Comparison of ENCODE assay signal across 9 cellular contexts in the genomic region with DNA sequence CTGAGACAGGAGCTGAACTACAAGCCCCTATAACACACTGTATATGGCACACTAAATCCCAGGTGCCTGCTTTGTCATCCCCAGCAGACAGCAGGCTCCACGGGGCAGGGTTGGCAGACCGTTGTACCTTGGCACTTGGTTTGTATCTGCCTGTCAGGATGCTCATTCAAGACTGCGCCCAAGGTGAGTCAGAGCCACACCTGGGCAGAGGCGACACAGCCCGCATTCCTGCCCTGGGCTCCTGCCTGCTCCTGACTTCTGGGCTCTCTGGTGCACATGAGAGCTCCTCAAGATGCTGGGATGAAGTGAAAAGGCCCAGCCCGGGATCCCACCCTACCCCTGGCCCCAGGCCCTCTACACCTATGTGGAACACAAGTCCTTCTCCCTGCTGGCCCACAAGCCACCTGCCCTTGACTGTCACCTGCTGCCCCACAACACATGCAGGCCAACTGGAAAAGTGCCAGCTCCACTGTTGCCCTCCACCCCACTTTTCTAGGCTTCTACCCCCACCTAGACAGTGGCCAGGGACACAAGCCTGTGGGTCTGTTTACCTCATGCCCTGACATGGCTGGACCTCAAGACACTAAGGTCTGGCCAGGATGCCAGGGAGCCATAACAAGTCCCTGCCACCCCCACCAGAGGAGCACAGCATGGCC. TPM values are rescaled to one million over a fixed set of nuclear protein-coding genes. Genes with fewer than 3 reads are reported as not detected.
DNase-seq lines count a peak whose midpoint lies in the region; ATAC-seq and TF ChIP-seq lines count a peak whose summit lies in the region.
"Had no signal": no experiment of that assay in that cellular context is flagged by ENCODE, and none has a peak within 500 bp of the region (broad histone marks: within the 10 kb centered on the region; RNA-seq: fewer than 3 reads in every experiment).

No MANE protein-coding gene starts in this region.

- peak overlapping the region; percentile 93 for H3K4me2 ChIP-seq in DOHH2 (ENCODE audit: low read length)

- no peak for TF ChIP-seq POLR2A in esophagus muscularis mucosa (IDR thresholded peaks at IDR 0.05; ENCODE audit: low read depth)

- H3K79me2 ChIP-seq in DOHH2 (ENCODE audit: control insufficient read depth, low read length), result peaks cover 100% of the 10 kb centered on the region

- peaks cover 65% of the 10 kb centered on the region for H4K20me1 ChIP-seq in DOHH2 (ENCODE audit: control insufficient read depth, insufficient read depth, low read depth, low read length)

- TF ChIP-seq CTCF in DOHH2 (IDR thresholded peaks at IDR 0.05; ENCODE audit: low read depth, low read length, poor library complexity, severe bottlenecking) (no peak), esophagus muscularis mucosa (IDR thresholded peaks at IDR 0.05) (no peak), psoas muscle (IDR thresholded peaks at IDR 0.05) (no peak)

- TF ChIP-seq EP300 in esophagus muscularis mucosa (IDR thresholded peaks at IDR 0.05), result no peak

- H3K27ac ChIP-seq in DOHH2 (ENCODE audit: low read depth, low read length) (peak overlapping the region; percentile 91), esophagus muscularis mucosa (replicated peaks in 1 of 4) (peak overlapping the region; percentile 84 to 98 (median 86)), psoas muscle (peak overlapping the region; percentile 80)

- H3K9me2 ChIP-seq in DOHH2 (replicated peaks; ENCODE audit: control insufficient read depth, low read length), result no peaks in the 10 kb centered on the region

- no peaks in the 10 kb centered on the region for H3K9me3 ChIP-seq in DOHH2 (ENCODE audit: control insufficient read depth, insufficient read depth, low read length)
- no peaks in the 10 kb centered on the region for H3K9me3 ChIP-seq in esophagus muscularis mucosa
- H3K9me3 ChIP-seq in psoas muscle, result no peaks in the 10 kb centered on the region

- DNase-seq in SW480 (ENCODE audit: low spot score), result peak; percentile 89
- no peak for DNase-seq in esophagus muscularis mucosa (ENCODE audit: extremely low spot score)
- peak in 1 of 2 donors; percentile 47 for DNase-seq in psoas muscle
- no peak for DNase-seq in central memory CD4-positive, alpha-beta T cell
- no peak for DNase-seq in MV-4-11 (lab: John Stamatoyannopoulos, UW)
- DNase-seq: NCI-H69 had no signal

- intact Hi-C loops in esophagus muscularis mucosa (cut with DNase I), result no loop called here
- intact Hi-C loops in psoas muscle (cut with DNase I), result no loop called here

- H3K4me1 ChIP-seq in DOHH2 (ENCODE audit: control insufficient read depth, low read length) (peaks cover 92% of the 10 kb centered on the region), esophagus muscularis mucosa (peaks cover 98 to 100% (median 100%) of the 10 kb centered on the region in 4 donors), psoas muscle (peaks cover 97% of the 10 kb centered on the region)

- H3K4me3 ChIP-seq in DOHH2 (ENCODE audit: low read length), result peak overlapping the region; percentile 74
- H3K4me3 ChIP-seq in esophagus muscularis mucosa, result no peak overlapping the region
- H3K4me3 ChIP-seq in psoas muscle, result no peak overlapping the region

- H3K36me3 ChIP-seq in DOHH2 (ENCODE audit: control insufficient read depth, low read length) (peaks cover 75% of the 10 kb centered on the region), esophagus muscularis mucosa (no peaks in the 10 kb centered on the region), psoas muscle (ENCODE audit: insufficient read depth in 1 of 2, low read depth in 1 of 2) (no peaks in the 10 kb centered on the region)

- H3F3A ChIP-seq in DOHH2 (ENCODE audit: control insufficient read depth, insufficient read depth), result peaks cover 49% of the 10 kb centered on the region

- ATAC-seq in psoas muscle (peak in 3 of 4 donors; percentile 11 to 26 (median 22)), HG03432 (IDR thresholded peaks at IDR 0.05; ENCODE audit: unreplicated experiment) (no peak), GM18907 (IDR thresholded peaks at IDR 0.05; ENCODE audit: unreplicated experiment) (no peak)

- WGBS in esophagus muscularis mucosa, result no CpG with 5 or more reads among the region's 6 CpGs
- WGBS in psoas muscle, 3 donors, result 46 to 69% (median 60%) methylated on average over 6 of the region's 6 CpGs

- H3K27me3 ChIP-seq in DOHH2 (ENCODE audit: control insufficient read depth, low read length) (no peaks in the 10 kb centered on the region), esophagus muscularis mucosa (no peaks in the 10 kb centered on the region), psoas muscle (ENCODE audit: insufficient read depth in 3 of 3, low read length in 2 of 3) (no peaks in the 10 kb centered on the region)

RNA-seq across cellular contexts. Expression of gene PNMA1, which starts 30.8 kb away (rescaled TPM):
- total RNA-seq in esophagus muscularis mucosa, result 10 to 100 TPM; 34.8 to 74.2 (median 55.0) TPM
- 10 to 100 TPM in 3 of 4 donors, 1 to 10 TPM in 1; 9.3 to 27.0 (median 17.0) TPM for total RNA-seq in psoas muscle
- 10 to 100 TPM; 11.0 to 28.8 (median 19.6) TPM for polyA plus RNA-seq in psoas muscle

Comparison
In these comparisons a context has a peak if more than half of its experiments do, and no peak if none do; other contexts are left out.
1. ATAC-seq: peak in psoas muscle (3 of 4); none in HG03432 (single experiment) and GM18907 (single experiment).
2. Peak in every context shown above with its lines, with median percentiles within 50 percentile points of each other: H3K27ac ChIP-seq.